In genomic region chr9:113228130-113228665, GRCh38 we compare ENCODE assay signal across 1 cellular context.
TF ChIP-seq lines count a peak whose summit lies in the region.

No MANE protein-coding gene starts in this region.

TF ChIP-seq in K562, 482 proteins besides CTCF, POLR2A, EP300 and RAD21 (continues in another document):
- TF ChIP-seq VEZF1 (CRISPR knock-in tag; IDR thresholded peaks at IDR 0.05) (no peak; the same call in 1 of the 2 replicates), ZNF707 (CRISPR knock-in tag; conservative IDR thresholded peaks at IDR 0.05) (no peak), STAG1 (CRISPR knock-in tag; IDR thresholded peaks at IDR 0.05; ENCODE audit: borderline replicate concordance) (no peak), ARID4B (CRISPR knock-in tag; IDR thresholded peaks at IDR 0.05) (no peak), ZNF23 (CRISPR knock-in tag; IDR thresholded peaks at IDR 0.05) (no peak), CEBPG (CRISPR knock-in tag; IDR thresholded peaks at IDR 0.05) (no peak), CEBPG (tag; conservative IDR thresholded peaks at IDR 0.05 in 1 of 2, IDR thresholded peaks at IDR 0.05 in 1 of 2) (peak in 1 of 2 experiments; percentile 58; a peak in 2 of 4 replicates), POLR2H (tag; IDR thresholded peaks at IDR 0.05; ENCODE audit: low read depth) (no peak), MAX (CRISPR knock-in tag; IDR thresholded peaks at IDR 0.05) (no peak; the same call in 1 of the 2 replicates), HOXB6 (CRISPR knock-in tag; IDR thresholded peaks at IDR 0.05; ENCODE audit: borderline replicate concordance) (no peak), MYC (IDR thresholded peaks at IDR 0.05; ENCODE audit: low read depth, low read length) (peak; percentile 44; the same call in 1 of the 2 replicates), MYC (CRISPR knock-in tag; IDR thresholded peaks at IDR 0.05; ENCODE audit: borderline replicate concordance, low read depth) (no peak), KAT8 (IDR thresholded peaks at IDR 0.05; ENCODE audit: low read depth) (no peak), HMGXB4 (CRISPR knock-in tag; IDR thresholded peaks at IDR 0.05) (no peak), HNRNPH1 (optimal IDR thresholded peaks at IDR 0.05; ENCODE audit: low read depth, low read length) (no peak), ZNF311 (CRISPR knock-in tag; IDR thresholded peaks at IDR 0.05) (no peak), ARID2 (IDR thresholded peaks at IDR 0.05) (no peak), CREB1 (IDR thresholded peaks at IDR 0.05) (no peak), CREB1 (CRISPR knock-in tag; IDR thresholded peaks at IDR 0.05) (peak; percentile 28; the same call in 1 of the 2 replicates), MEIS2 (IDR thresholded peaks at IDR 0.05; ENCODE audit: partially characterized antibody) (peak; percentile 96), ZNF282 (CRISPR knock-in tag; IDR thresholded peaks at IDR 0.05) (no peak), ZBTB34 (CRISPR knock-in tag; IDR thresholded peaks at IDR 0.05) (no peak), ZFP30 (CRISPR knock-in tag; IDR thresholded peaks at IDR 0.05; ENCODE audit: borderline replicate concordance) (no peak), POU5F1 (IDR thresholded peaks at IDR 0.05; ENCODE audit: borderline replicate concordance, low read depth, low read length, partially characterized antibody) (no peak), CBX3 (IDR thresholded peaks at IDR 0.05; ENCODE audit: borderline replicate concordance in 1 of 2, low read length in 2 of 2) (no peak)
- TF ChIP-seq, protein P1, sequence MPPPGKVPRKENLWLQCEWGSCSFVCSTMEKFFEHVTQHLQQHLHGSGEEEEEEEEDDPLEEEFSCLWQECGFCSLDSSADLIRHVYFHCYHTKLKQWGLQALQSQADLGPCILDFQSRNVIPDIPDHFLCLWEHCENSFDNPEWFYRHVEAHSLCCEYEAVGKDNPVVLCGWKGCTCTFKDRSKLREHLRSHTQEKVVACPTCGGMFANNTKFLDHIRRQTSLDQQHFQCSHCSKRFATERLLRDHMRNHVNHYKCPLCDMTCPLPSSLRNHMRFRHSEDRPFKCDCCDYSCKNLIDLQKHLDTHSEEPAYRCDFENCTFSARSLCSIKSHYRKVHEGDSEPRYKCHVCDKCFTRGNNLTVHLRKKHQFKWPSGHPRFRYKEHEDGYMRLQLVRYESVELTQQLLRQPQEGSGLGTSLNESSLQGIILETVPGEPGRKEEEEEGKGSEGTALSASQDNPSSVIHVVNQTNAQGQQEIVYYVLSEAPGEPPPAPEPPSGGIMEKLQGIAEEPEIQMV (tag; conservative IDR thresholded peaks at IDR 0.05; ENCODE audit: low read depth), result no peak
- TF ChIP-seq, protein P2, sequence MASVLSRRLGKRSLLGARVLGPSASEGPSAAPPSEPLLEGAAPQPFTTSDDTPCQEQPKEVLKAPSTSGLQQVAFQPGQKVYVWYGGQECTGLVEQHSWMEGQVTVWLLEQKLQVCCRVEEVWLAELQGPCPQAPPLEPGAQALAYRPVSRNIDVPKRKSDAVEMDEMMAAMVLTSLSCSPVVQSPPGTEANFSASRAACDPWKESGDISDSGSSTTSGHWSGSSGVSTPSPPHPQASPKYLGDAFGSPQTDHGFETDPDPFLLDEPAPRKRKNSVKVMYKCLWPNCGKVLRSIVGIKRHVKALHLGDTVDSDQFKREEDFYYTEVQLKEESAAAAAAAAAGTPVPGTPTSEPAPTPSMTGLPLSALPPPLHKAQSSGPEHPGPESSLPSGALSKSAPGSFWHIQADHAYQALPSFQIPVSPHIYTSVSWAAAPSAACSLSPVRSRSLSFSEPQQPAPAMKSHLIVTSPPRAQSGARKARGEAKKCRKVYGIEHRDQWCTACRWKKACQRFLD (CRISPR knock-in tag; IDR thresholded peaks at IDR 0.05), result no peak
- TF ChIP-seq, protein P3, sequence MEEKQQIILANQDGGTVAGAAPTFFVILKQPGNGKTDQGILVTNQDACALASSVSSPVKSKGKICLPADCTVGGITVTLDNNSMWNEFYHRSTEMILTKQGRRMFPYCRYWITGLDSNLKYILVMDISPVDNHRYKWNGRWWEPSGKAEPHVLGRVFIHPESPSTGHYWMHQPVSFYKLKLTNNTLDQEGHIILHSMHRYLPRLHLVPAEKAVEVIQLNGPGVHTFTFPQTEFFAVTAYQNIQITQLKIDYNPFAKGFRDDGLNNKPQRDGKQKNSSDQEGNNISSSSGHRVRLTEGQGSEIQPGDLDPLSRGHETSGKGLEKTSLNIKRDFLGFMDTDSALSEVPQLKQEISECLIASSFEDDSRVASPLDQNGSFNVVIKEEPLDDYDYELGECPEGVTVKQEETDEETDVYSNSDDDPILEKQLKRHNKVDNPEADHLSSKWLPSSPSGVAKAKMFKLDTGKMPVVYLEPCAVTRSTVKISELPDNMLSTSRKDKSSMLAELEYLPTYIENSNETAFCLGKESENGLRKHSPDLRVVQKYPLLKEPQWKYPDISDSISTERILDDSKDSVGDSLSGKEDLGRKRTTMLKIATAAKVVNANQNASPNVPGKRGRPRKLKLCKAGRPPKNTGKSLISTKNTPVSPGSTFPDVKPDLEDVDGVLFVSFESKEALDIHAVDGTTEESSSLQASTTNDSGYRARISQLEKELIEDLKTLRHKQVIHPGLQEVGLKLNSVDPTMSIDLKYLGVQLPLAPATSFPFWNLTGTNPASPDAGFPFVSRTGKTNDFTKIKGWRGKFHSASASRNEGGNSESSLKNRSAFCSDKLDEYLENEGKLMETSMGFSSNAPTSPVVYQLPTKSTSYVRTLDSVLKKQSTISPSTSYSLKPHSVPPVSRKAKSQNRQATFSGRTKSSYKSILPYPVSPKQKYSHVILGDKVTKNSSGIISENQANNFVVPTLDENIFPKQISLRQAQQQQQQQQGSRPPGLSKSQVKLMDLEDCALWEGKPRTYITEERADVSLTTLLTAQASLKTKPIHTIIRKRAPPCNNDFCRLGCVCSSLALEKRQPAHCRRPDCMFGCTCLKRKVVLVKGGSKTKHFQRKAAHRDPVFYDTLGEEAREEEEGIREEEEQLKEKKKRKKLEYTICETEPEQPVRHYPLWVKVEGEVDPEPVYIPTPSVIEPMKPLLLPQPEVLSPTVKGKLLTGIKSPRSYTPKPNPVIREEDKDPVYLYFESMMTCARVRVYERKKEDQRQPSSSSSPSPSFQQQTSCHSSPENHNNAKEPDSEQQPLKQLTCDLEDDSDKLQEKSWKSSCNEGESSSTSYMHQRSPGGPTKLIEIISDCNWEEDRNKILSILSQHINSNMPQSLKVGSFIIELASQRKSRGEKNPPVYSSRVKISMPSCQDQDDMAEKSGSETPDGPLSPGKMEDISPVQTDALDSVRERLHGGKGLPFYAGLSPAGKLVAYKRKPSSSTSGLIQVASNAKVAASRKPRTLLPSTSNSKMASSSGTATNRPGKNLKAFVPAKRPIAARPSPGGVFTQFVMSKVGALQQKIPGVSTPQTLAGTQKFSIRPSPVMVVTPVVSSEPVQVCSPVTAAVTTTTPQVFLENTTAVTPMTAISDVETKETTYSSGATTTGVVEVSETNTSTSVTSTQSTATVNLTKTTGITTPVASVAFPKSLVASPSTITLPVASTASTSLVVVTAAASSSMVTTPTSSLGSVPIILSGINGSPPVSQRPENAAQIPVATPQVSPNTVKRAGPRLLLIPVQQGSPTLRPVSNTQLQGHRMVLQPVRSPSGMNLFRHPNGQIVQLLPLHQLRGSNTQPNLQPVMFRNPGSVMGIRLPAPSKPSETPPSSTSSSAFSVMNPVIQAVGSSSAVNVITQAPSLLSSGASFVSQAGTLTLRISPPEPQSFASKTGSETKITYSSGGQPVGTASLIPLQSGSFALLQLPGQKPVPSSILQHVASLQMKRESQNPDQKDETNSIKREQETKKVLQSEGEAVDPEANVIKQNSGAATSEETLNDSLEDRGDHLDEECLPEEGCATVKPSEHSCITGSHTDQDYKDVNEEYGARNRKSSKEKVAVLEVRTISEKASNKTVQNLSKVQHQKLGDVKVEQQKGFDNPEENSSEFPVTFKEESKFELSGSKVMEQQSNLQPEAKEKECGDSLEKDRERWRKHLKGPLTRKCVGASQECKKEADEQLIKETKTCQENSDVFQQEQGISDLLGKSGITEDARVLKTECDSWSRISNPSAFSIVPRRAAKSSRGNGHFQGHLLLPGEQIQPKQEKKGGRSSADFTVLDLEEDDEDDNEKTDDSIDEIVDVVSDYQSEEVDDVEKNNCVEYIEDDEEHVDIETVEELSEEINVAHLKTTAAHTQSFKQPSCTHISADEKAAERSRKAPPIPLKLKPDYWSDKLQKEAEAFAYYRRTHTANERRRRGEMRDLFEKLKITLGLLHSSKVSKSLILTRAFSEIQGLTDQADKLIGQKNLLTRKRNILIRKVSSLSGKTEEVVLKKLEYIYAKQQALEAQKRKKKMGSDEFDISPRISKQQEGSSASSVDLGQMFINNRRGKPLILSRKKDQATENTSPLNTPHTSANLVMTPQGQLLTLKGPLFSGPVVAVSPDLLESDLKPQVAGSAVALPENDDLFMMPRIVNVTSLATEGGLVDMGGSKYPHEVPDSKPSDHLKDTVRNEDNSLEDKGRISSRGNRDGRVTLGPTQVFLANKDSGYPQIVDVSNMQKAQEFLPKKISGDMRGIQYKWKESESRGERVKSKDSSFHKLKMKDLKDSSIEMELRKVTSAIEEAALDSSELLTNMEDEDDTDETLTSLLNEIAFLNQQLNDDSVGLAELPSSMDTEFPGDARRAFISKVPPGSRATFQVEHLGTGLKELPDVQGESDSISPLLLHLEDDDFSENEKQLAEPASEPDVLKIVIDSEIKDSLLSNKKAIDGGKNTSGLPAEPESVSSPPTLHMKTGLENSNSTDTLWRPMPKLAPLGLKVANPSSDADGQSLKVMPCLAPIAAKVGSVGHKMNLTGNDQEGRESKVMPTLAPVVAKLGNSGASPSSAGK (IDR thresholded peaks at IDR 0.05), result peak; percentile 61
- TF ChIP-seq, protein P4, sequence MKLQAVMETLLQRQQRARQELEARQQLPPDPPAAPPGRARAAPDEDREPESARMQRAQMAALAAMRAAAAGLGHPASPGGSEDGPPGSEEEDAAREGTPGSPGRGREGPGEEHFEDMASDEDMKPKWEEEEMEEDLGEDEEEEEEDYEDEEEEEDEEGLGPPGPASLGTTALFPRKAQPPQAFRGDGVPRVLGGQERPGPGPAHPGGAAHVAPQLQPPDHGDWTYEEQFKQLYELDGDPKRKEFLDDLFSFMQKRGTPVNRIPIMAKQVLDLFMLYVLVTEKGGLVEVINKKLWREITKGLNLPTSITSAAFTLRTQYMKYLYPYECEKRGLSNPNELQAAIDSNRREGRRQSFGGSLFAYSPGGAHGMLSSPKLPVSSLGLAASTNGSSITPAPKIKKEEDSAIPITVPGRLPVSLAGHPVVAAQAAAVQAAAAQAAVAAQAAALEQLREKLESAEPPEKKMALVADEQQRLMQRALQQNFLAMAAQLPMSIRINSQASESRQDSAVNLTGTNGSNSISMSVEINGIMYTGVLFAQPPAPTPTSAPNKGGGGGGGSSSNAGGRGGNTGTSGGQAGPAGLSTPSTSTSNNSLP (IDR thresholded peaks at IDR 0.05; ENCODE audit: borderline replicate concordance, low read depth, low read length), result no peak
